Comparison of ENCODE assay signal across 27 cellular contexts in genomic region chr12:112309797-112310196, GRCh38.
A peak's percentile ranks its signal among the peaks of the same experiment; 100 is the strongest.
DNase-seq lines count a peak whose midpoint lies in the region; FAIRE-seq and TF ChIP-seq lines count a peak whose summit lies in the region.
"Had no signal": no experiment of that assay in that cellular context is flagged by ENCODE, and none has a peak within 500 bp of the region (broad histone marks: within the 10 kb centered on the region; RNA-seq: fewer than 3 reads in every experiment).

No MANE protein-coding gene starts in this region.

- H3K27ac ChIP-seq in astrocyte (ENCODE audit: low read depth, low read length) (peak overlapping the region; percentile 16), thyroid gland (no peak overlapping the region)
- H3K27ac ChIP-seq: adrenal gland, left ventricle myocardium inferior, Peyer's patch, right atrium auricular region, tibial artery had no signal

- H3K27me3 ChIP-seq in astrocyte (ENCODE audit: insufficient read depth, low read length) = no peaks in the 10 kb centered on the region
- H3K27me3 ChIP-seq in thyroid gland = no peaks in the 10 kb centered on the region
- H3K27me3 ChIP-seq: adrenal gland, BE2C, neural progenitor cell, Peyer's patch, right atrium auricular region, tibial artery had no signal

- H3K9me3 Mint-ChIP-seq in astrocyte (ENCODE audit: unreplicated experiment) = no peaks in the 10 kb centered on the region
- H3K9me3 Mint-ChIP-seq: activated CD4-positive, alpha-beta T cell treated with anti-CD3 and anti-CD28 coated beads, Interleukin-2, amount 10 ng/mL, durations not matched to agents 24 days and 14 days; activated T-cell treated with anti-CD3 and anti-CD28 coated beads, Interleukin-2, amount 50 U/mL, for 24 hours; neural progenitor cell; stimulated activated naive CD8-positive, alpha-beta T cell treated with anti-CD3 and anti-CD28 coated beads, Interleukin-15, Interleukin-2, amounts not matched to agents 100 ng/mL and 50 ng/mL, for 24 hours had no signal

- H3K4me3 Mint-ChIP-seq in astrocyte (ENCODE audit: unreplicated experiment) = no peak overlapping the region
- H3K4me3 Mint-ChIP-seq: activated CD4-positive, alpha-beta T cell treated with anti-CD3 and anti-CD28 coated beads, Interleukin-2, amount 10 ng/mL, durations not matched to agents 24 days and 14 days; activated T-cell treated with anti-CD3 and anti-CD28 coated beads, Interleukin-2, amount 50 U/mL, for 24 hours; neural progenitor cell; stimulated activated naive CD8-positive, alpha-beta T cell treated with anti-CD3 and anti-CD28 coated beads, Interleukin-15, Interleukin-2, amounts not matched to agents 100 ng/mL and 50 ng/mL, for 24 hours had no signal

- no peaks in the 10 kb centered on the region for H3K9me3 ChIP-seq in astrocyte (ENCODE audit: insufficient read depth, low read depth, low read length)
- H3K9me3 ChIP-seq in thyroid gland = no peaks in the 10 kb centered on the region
- H3K9me3 ChIP-seq: adrenal gland, BE2C, left ventricle myocardium inferior, Peyer's patch, right atrium auricular region, tibial artery had no signal

- 87% methylated on average over 2 of the region's 2 CpGs for WGBS in thyroid gland, 2 donors

- H3K27me3 Mint-ChIP-seq in astrocyte (ENCODE audit: low read depth, unreplicated experiment) = no peaks in the 10 kb centered on the region
- H3K27me3 Mint-ChIP-seq: activated CD4-positive, alpha-beta T cell treated with anti-CD3 and anti-CD28 coated beads, Interleukin-2, amount 10 ng/mL, durations not matched to agents 24 days and 14 days; activated T-cell treated with anti-CD3 and anti-CD28 coated beads, Interleukin-2, amount 50 U/mL, for 24 hours; stimulated activated naive CD8-positive, alpha-beta T cell treated with anti-CD3 and anti-CD28 coated beads, Interleukin-15, Interleukin-2, amounts not matched to agents 100 ng/mL and 50 ng/mL, for 24 hours had no signal

- no peaks in the 10 kb centered on the region for H3K79me2 ChIP-seq in astrocyte (ENCODE audit: insufficient read depth, low read length)

- no peak for TF ChIP-seq CTCF in astrocyte (IDR thresholded peaks at IDR 0.05; ENCODE audit: insufficient read depth, low read depth, low read length)
- TF ChIP-seq CTCF in thyroid gland (IDR thresholded peaks at IDR 0.05) = no peak

- H3K4me1 ChIP-seq in astrocyte (ENCODE audit: insufficient read depth, low read length) (no peaks in the 10 kb centered on the region), thyroid gland (peaks cover 10 to 19% of the 10 kb centered on the region in 2 donors)
- H3K4me1 ChIP-seq: BE2C, neural progenitor cell, Peyer's patch, right atrium auricular region, tibial artery had no signal

- no peak overlapping the region for H3K27ac Mint-ChIP-seq in astrocyte (ENCODE audit: unreplicated experiment)
- H3K27ac Mint-ChIP-seq: activated CD4-positive, alpha-beta T cell treated with anti-CD3 and anti-CD28 coated beads, Interleukin-2, amount 10 ng/mL, durations not matched to agents 24 days and 14 days; activated T-cell treated with anti-CD3 and anti-CD28 coated beads, Interleukin-2, amount 50 U/mL, for 24 hours; neural progenitor cell; stimulated activated naive CD8-positive, alpha-beta T cell treated with anti-CD3 and anti-CD28 coated beads, Interleukin-15, Interleukin-2, amounts not matched to agents 100 ng/mL and 50 ng/mL, for 24 hours had no signal

- H4K20me1 ChIP-seq in astrocyte (ENCODE audit: insufficient read depth, low read length) = no peaks in the 10 kb centered on the region

- H3K36me3 ChIP-seq in astrocyte (ENCODE audit: insufficient read depth, low read length) (peaks cover 13% of the 10 kb centered on the region), thyroid gland (peaks cover 7 to 8% of the 10 kb centered on the region in 2 donors)
- H3K36me3 ChIP-seq: neural progenitor cell had no signal

- H3K4me2 ChIP-seq in astrocyte (ENCODE audit: low read length) = no peak overlapping the region
- H3K4me2 ChIP-seq: neural progenitor cell, smooth muscle cell had no signal

- H3K4me3 ChIP-seq in astrocyte (ENCODE audit: insufficient read depth, low read depth, low read length) (no peak overlapping the region), thyroid gland (replicated peaks in 1 of 3) (no peak overlapping the region)
- H3K4me3 ChIP-seq: adrenal gland, left ventricle myocardium inferior, neural progenitor cell, Peyer's patch, right atrium auricular region, smooth muscle cell, tibial artery had no signal

- intact Hi-C loops in thyroid gland (cut with DNase I) = no loop called here

- DNase-seq in ELR (ENCODE audit: low read depth) = peak; percentile 51
- DNase-seq in HCEC 1CT = peak; percentile 28
- peak; percentile 59 for DNase-seq in astrocyte (ENCODE audit: low read depth)
- peak; percentile 25 for DNase-seq in iris pigment epithelial cell (ENCODE audit: low read depth)
- no peak for DNase-seq in thyroid gland
- DNase-seq in NCI-H1092 treated with DMSO at 0.1 percent for 48 hours (lab: John Stamatoyannopoulos, UW) = no peak
- DNase-seq in epidermal melanocyte (ENCODE audit: insufficient read length, low spot score) = no peak
- DNase-seq: ACHN; activated CD4-positive, alpha-beta T cell treated with anti-CD3 and anti-CD28 coated beads, Interleukin-2, amount 10 ng/mL, durations not matched to agents 24 days and 14 days; activated naive CD4-positive, alpha-beta T cell; activated T-cell treated with anti-CD3 and anti-CD28 coated beads, Interleukin-2, amount 50 U/mL, for 24 hours; adrenal gland; BE2C; left ventricle myocardium inferior; mesendoderm; NCI-H446; NCI-H774; Peyer's patch; SHP77 treated with DMSO at 0.1 percent for 48 hours; SW 1271; tibial artery had no signal

- no peak overlapping the region for H3K9ac ChIP-seq in astrocyte (ENCODE audit: low read length)
- H3K9ac ChIP-seq: neural progenitor cell had no signal

- H3K36me3 Mint-ChIP-seq in astrocyte (ENCODE audit: low read depth, unreplicated experiment) = no peaks in the 10 kb centered on the region

- FAIRE-seq in astrocyte (lab: Jason Lieb, UNC) = no peak
- FAIRE-seq: endothelial cell of umbilical vein, keratinocyte had no signal

- no peak for TF ChIP-seq POLR2A in thyroid gland (IDR thresholded peaks at IDR 0.05)

- H3K4me1 Mint-ChIP-seq in astrocyte (ENCODE audit: low read depth, unreplicated experiment) = peaks cover 9% of the 10 kb centered on the region
- H3K4me1 Mint-ChIP-seq: activated CD4-positive, alpha-beta T cell treated with anti-CD3 and anti-CD28 coated beads, Interleukin-2, amount 10 ng/mL, durations not matched to agents 24 days and 14 days; neural progenitor cell had no signal

- no peak overlapping the region for H2AFZ ChIP-seq in astrocyte (ENCODE audit: low read depth, low read length)
- H2AFZ ChIP-seq: neural progenitor cell had no signal

Comparison
In these comparisons a context has a peak if more than half of its experiments do, and no peak if none do; other contexts are left out.
1. DNase-seq: peak in ELR (single experiment), HCEC 1CT (single experiment), astrocyte (single experiment) and iris pigment epithelial cell (single experiment); none in thyroid gland (0 of 2), NCI-H1092 treated with DMSO at 0.1 percent for 48 hours (single experiment) and epidermal melanocyte (single experiment).